8 cellular contexts compared by ENCODE assay signal in genomic region chr1:39509360-39510009, GRCh38. TPM values are rescaled to one million over a fixed set of nuclear protein-coding genes. Genes with fewer than 3 reads are reported as not detected.
DNase-seq lines count a peak whose midpoint lies in the region; ATAC-seq and TF ChIP-seq lines count a peak whose summit lies in the region.

No MANE protein-coding gene starts in this region.

- 0 out of 2 replicates have a peak overlapping the region, but pooled peaks have one; percentile 12 for H3K4me2 ChIP-seq in OCI-LY3 (ENCODE audit: low read length)

- no peaks in the 10 kb centered on the region for H4K20me1 ChIP-seq in OCI-LY3 (ENCODE audit: insufficient read depth, low read length)

- DNase-seq in ELR (ENCODE audit: low read depth) (peak; percentile 52), heart right ventricle (peak; percentile 44 to 54), putamen (ENCODE audit: low spot score) (no peak), cortex of kidney (lab: John Stamatoyannopoulos, UW) (no peak), NCI-H1092 (lab: John Stamatoyannopoulos, UW) (no peak)

- ATAC-seq in GM21423 (IDR thresholded peaks at IDR 0.05; ENCODE audit: unreplicated experiment) (peak; percentile 54), heart right ventricle (peak; percentile 48 to 83 (median 72)), HG02588 (IDR thresholded peaks at IDR 0.05; ENCODE audit: unreplicated experiment) (no peak)

- H3K4me3 ChIP-seq in OCI-LY3 (ENCODE audit: low read length) (no peak overlapping the region), heart right ventricle (no peak overlapping the region)

- no peaks in the 10 kb centered on the region for H3K27me3 ChIP-seq in OCI-LY3 (ENCODE audit: low read depth, low read length)
- H3K27me3 ChIP-seq in heart right ventricle = peaks cover 0 to under 1% (median 0%) of the 10 kb centered on the region in 7 donors

- H3K27ac ChIP-seq in OCI-LY3 (ENCODE audit: low read length) (no peak overlapping the region), heart right ventricle (peak overlapping the region in 5 of 10 donors; percentile 13 to 51 (median 28))

- no peak overlapping the region for H3K9ac ChIP-seq in OCI-LY3 (ENCODE audit: low read length)

- no peaks in the 10 kb centered on the region for H3K79me2 ChIP-seq in OCI-LY3 (ENCODE audit: low read length)

- H3K36me3 ChIP-seq in OCI-LY3 (replicated peaks; ENCODE audit: low read depth, low read length) (no peaks in the 10 kb centered on the region), heart right ventricle (no peaks in the 10 kb centered on the region)

- H3K4me1 ChIP-seq in OCI-LY3 (ENCODE audit: low read length) = peaks cover 5% of the 10 kb centered on the region
- peaks cover 0 to 18% (median 11%) of the 10 kb centered on the region in 9 donors for H3K4me1 ChIP-seq in heart right ventricle

- intact Hi-C loops in heart right ventricle (cut with DNase I) = no loop called here

- WGBS in heart right ventricle, 2 donors = 41 to 59% methylated on average over 22 of the region's 22 CpGs

- H3K9me3 ChIP-seq in OCI-LY3 (ENCODE audit: insufficient read depth, low read length) = no peaks in the 10 kb centered on the region
- no peaks in the 10 kb centered on the region for H3K9me3 ChIP-seq in heart right ventricle

- peak overlapping the region; percentile 30; the same call in 1 of the 2 replicates for H2AFZ ChIP-seq in OCI-LY3 (ENCODE audit: low read depth, low read length)

- TF ChIP-seq CTCF in OCI-LY3 (IDR thresholded peaks at IDR 0.05; ENCODE audit: low read depth, low read length) (no peak), heart right ventricle (IDR thresholded peaks at IDR 0.05) (no peak)

RNA-seq across cellular contexts. Expression of gene BMP8A, which starts 18.0 kb away (rescaled TPM):
- total RNA-seq in heart right ventricle = 1 to 10 TPM in 4 of 10 donors, under 1 TPM in 4, not detected in 2; 0.33 to 1.8 (median 0.85) TPM
- polyA plus RNA-seq in heart right ventricle = under 1 TPM in 1 of 2 donors, not detected in 1; 0.16 TPM

Comparison
In these comparisons a context has a peak if more than half of its experiments do, and no peak if none do; other contexts are left out.
1. DNase-seq: peak in ELR (single experiment) and heart right ventricle (2 of 2); none in putamen (single experiment), cortex of kidney (single experiment) and NCI-H1092 (single experiment).